Comparison of ENCODE assay signal across 8 cellular contexts in genomic region chr12:49644620-49644994, GRCh38. TPM values are rescaled to one million over a fixed set of nuclear protein-coding genes. Genes with fewer than 3 reads are reported as not detected.
A peak's percentile ranks its signal among the peaks of the same experiment; 100 is the strongest.
DNase-seq lines count a peak whose midpoint lies in the region; ATAC-seq and TF ChIP-seq lines count a peak whose summit lies in the region.

No MANE protein-coding gene starts in this region.

- DNase-seq in C1 segment of cervical spinal cord (lab: John Stamatoyannopoulos, UW), result peak in 13 of 14 donors; percentile 7 to 80 (median 61)
- DNase-seq in HCEC 1CT, result peak; percentile 51
- peak; percentile 10 for DNase-seq in NCI-H748 treated with DMSO at 0.1 percent for 48 hours (lab: John Stamatoyannopoulos, UW)
- DNase-seq in activated CD8-positive, alpha-beta T cell treated with anti-CD3 and anti-CD28 coated beads for 36 hours, result peak; percentile 88
- DNase-seq in ecto neural progenitor cell (ENCODE audit: low spot score), result peak; percentile 83
- DNase-seq in lung microvascular endothelial cell (ENCODE audit: low read depth in 2 of 2), result peak; percentile 87 to 89
- peak; percentile 41 for DNase-seq in stimulated activated CD8-positive, alpha-beta memory T cell treated with anti-CD3 and anti-CD28 coated beads, Interleukin-15, amount 100 ng/mL, for 24 hours (ENCODE audit: low read depth)

- no peaks in the 10 kb centered on the region for H3K9me3 Mint-ChIP-seq in activated CD8-positive, alpha-beta T cell treated with anti-CD3 and anti-CD28 coated beads for 36 hours

- peak; percentile 92 for TF ChIP-seq CTCF in activated CD8-positive, alpha-beta T cell treated with anti-CD3 and anti-CD28 coated beads for 36 hours (IDR thresholded peaks at IDR 0.05)

- POLR2A ChIA-PET in activated CD8-positive, alpha-beta T cell treated with anti-CD3 and anti-CD28 coated beads for 36 hours (lab: Charles Lee), result interaction anchor here (0.8 to 2.2 kb wide), 5 partner anchors 16 to 62 kb away, joined by 3 to 6 read pairs (median 3); no protein-coding TSS in a partner anchor

- no peaks in the 10 kb centered on the region for H3K27me3 Mint-ChIP-seq in activated CD8-positive, alpha-beta T cell treated with anti-CD3 and anti-CD28 coated beads for 36 hours

- intact Hi-C loops in activated CD8-positive, alpha-beta T cell treated with anti-CD3 and anti-CD28 coated beads for 36 hours (cut with micrococcal nuclease), result loop anchor here (2.0 kb wide), 1 partner anchor 62 kb away; the partner anchor contains the start of gene FMNL3

- H3K27ac Mint-ChIP-seq in activated CD8-positive, alpha-beta T cell treated with anti-CD3 and anti-CD28 coated beads for 36 hours, result peak overlapping the region; percentile 77

- peaks cover 26% of the 10 kb centered on the region for H3K36me3 Mint-ChIP-seq in activated CD8-positive, alpha-beta T cell treated with anti-CD3 and anti-CD28 coated beads for 36 hours (ENCODE audit: low read depth)

- H3K4me3 Mint-ChIP-seq in activated CD8-positive, alpha-beta T cell treated with anti-CD3 and anti-CD28 coated beads for 36 hours, result no peak overlapping the region

- peaks cover 15% of the 10 kb centered on the region for H3K4me1 Mint-ChIP-seq in activated CD8-positive, alpha-beta T cell treated with anti-CD3 and anti-CD28 coated beads for 36 hours (ENCODE audit: low read depth)

- ATAC-seq in activated CD8-positive, alpha-beta T cell treated with anti-CD3 and anti-CD28 coated beads for 36 hours, result peak; percentile 96
- ATAC-seq in GM18519 (IDR thresholded peaks at IDR 0.05; ENCODE audit: low FRiP score, unreplicated experiment), result no peak

- CTCF ChIA-PET in activated CD8-positive, alpha-beta T cell treated with anti-CD3 and anti-CD28 coated beads for 36 hours (lab: Charles Lee), result interaction anchor here (0.8 to 25.4 kb wide), 26 partner anchors 7 to 321 kb away, joined by 3 to 556 read pairs (median 6); partner anchors contain the start of genes FMNL3 and TMBIM6

RNA-seq across cellular contexts. Expression of gene PRPF40B, which starts 21.2 kb away (rescaled TPM):
- total RNA-seq in activated CD8-positive, alpha-beta T cell treated with anti-CD3 and anti-CD28 coated beads for 36 hours, result 1 to 10 TPM; 4.9 to 5.6 TPM
- 1.5 and 2.2 TPM in 2 replicates for total RNA-seq in lung microvascular endothelial cell

RNA-seq across cellular contexts. Expression of gene FAM186B, which starts 39.2 kb away (rescaled TPM):
- not detected for total RNA-seq in activated CD8-positive, alpha-beta T cell treated with anti-CD3 and anti-CD28 coated beads for 36 hours
- under 0.01 and 0.22 TPM in 2 replicates for total RNA-seq in lung microvascular endothelial cell

Comparison
In these comparisons a context has a peak if more than half of its experiments do, and no peak if none do; other contexts are left out.
1. DNase-seq: peak in every context shown above with its lines; median percentile 88 in activated CD8-positive, alpha-beta T cell treated with anti-CD3 and anti-CD28 coated beads for 36 hours; 88 in lung microvascular endothelial cell; 83 in ecto neural progenitor cell; 61 in C1 segment of cervical spinal cord; 51 in HCEC 1CT; 41 in stimulated activated CD8-positive, alpha-beta memory T cell treated with anti-CD3 and anti-CD28 coated beads, Interleukin-15, amount 100 ng/mL, for 24 hours; 10 in NCI-H748 treated with DMSO at 0.1 percent for 48 hours.